16 cellular contexts compared by ENCODE assay signal in genomic region chr4:94530073-94530472, GRCh38.
"Had no signal": no experiment of that assay in that cellular context is flagged by ENCODE, and none has a peak within 500 bp of the region (broad histone marks: within the 10 kb centered on the region; RNA-seq: fewer than 3 reads in every experiment).

No MANE protein-coding gene starts in this region.

- H3K9me3 Mint-ChIP-seq: activated CD4-positive, alpha-beta T cell treated with anti-CD3 and anti-CD28 coated beads, Interleukin-2, amount 10 ng/mL, durations not matched to agents 24 days and 14 days; activated T-helper 1 cell treated with anti-CD3 and anti-CD28 coated beads, Interleukin-12 subunit alpha, Interleukin-12 subunit beta, Interleukin-2, Interleukin-4 antibody, amounts not matched to agents 30 ng/mL and 10 ng/mL and 1 ng/mL, durations not matched to agents 14 hours and 24 hours and 36 hours; T-helper 2 cell treated with Interferon-gamma antibody and Interleukin-4, amounts not matched to agents 5 μg/mL and 100 μg/mL, for 36 hours had no signal

- H3K4me3 ChIP-seq: esophagus squamous epithelium, SJSA1, stomach, testis, upper lobe of right lung had no signal

- ATAC-seq: activated CD8-positive, alpha-beta T cell treated with anti-CD3 and anti-CD28 coated beads, Interleukin-2, amount 10 ng/mL, durations not matched to agents 7 days and 5 days; left ventricle myocardium superior; upper lobe of right lung had no signal

- H3K27me3 Mint-ChIP-seq: activated CD4-positive, alpha-beta T cell treated with anti-CD3 and anti-CD28 coated beads, Interleukin-2, amount 10 ng/mL, durations not matched to agents 24 days and 14 days had no signal

- H3K27me3 ChIP-seq: esophagus squamous epithelium, SJSA1, stomach, testis, upper lobe of right lung had no signal

- H3K27ac Mint-ChIP-seq: activated CD4-positive, alpha-beta T cell treated with anti-CD3 and anti-CD28 coated beads, Interleukin-2, amount 10 ng/mL, durations not matched to agents 24 days and 14 days; activated CD8-positive, alpha-beta T cell treated with anti-CD3 and anti-CD28 coated beads, Interleukin-2, amount 10 ng/mL, durations not matched to agents 7 days and 5 days; activated T-helper 1 cell treated with anti-CD3 and anti-CD28 coated beads, Interleukin-12 subunit alpha, Interleukin-12 subunit beta, Interleukin-2, Interleukin-4 antibody, amounts not matched to agents 30 ng/mL and 10 ng/mL and 1 ng/mL, durations not matched to agents 14 hours and 24 hours and 36 hours; T-helper 2 cell treated with Interferon-gamma antibody and Interleukin-4, amounts not matched to agents 5 μg/mL and 100 μg/mL, for 36 hours had no signal

- H3K9me3 ChIP-seq: esophagus squamous epithelium, SJSA1, stomach, testis, upper lobe of right lung had no signal

- H3K4me3 Mint-ChIP-seq: activated CD4-positive, alpha-beta T cell treated with anti-CD3 and anti-CD28 coated beads, Interleukin-2, amount 10 ng/mL, durations not matched to agents 24 days and 14 days; activated CD8-positive, alpha-beta T cell treated with anti-CD3 and anti-CD28 coated beads, Interleukin-2, amount 10 ng/mL, durations not matched to agents 7 days and 5 days; activated T-helper 1 cell treated with anti-CD3 and anti-CD28 coated beads, Interleukin-12 subunit alpha, Interleukin-12 subunit beta, Interleukin-2, Interleukin-4 antibody, amounts not matched to agents 30 ng/mL and 10 ng/mL and 1 ng/mL, durations not matched to agents 14 hours and 24 hours and 36 hours; T-helper 2 cell treated with Interferon-gamma antibody and Interleukin-4, amounts not matched to agents 5 μg/mL and 100 μg/mL, for 36 hours had no signal

- H3K27ac ChIP-seq: esophagus squamous epithelium, SJSA1, stomach, testis, upper lobe of right lung had no signal

- H3K4me1 ChIP-seq: testis had no signal

- DNase-seq: activated CD4-positive, alpha-beta T cell treated with anti-CD3 and anti-CD28 coated beads, Interleukin-2, amount 10 ng/mL, durations not matched to agents 24 days and 14 days; activated CD4-positive, CD25-positive, alpha-beta regulatory T cell; activated CD8-positive, alpha-beta memory T cell treated with anti-CD3 and anti-CD28 coated beads, Interleukin-2, amount 50 U/mL, for 48 hours; activated CD8-positive, alpha-beta T cell treated with anti-CD3 and anti-CD28 coated beads, Interleukin-2, amount 10 ng/mL, durations not matched to agents 7 days and 5 days; aorta; esophagus squamous epithelium; left ventricle myocardium superior; mesenchymal stem cell; stimulated activated CD4-positive, alpha-beta T cell treated with anti-CD3 and anti-CD28 coated beads, Interleukin-12 subunit alpha, Interleukin-12 subunit beta, amount 100 ng/mL, for 4 hours; stimulated activated CD4-positive, alpha-beta T cell treated with anti-CD3 and anti-CD28 coated beads, Interleukin-2, amount 100 ng/mL, for 24 hours; stomach; testis; upper lobe of right lung had no signal

- H3K36me3 ChIP-seq: upper lobe of right lung had no signal
